ENCODE assay signal across 12 cellular contexts in genomic region chr10:79239930-79240713, GRCh38.
DNase-seq lines count a peak whose midpoint lies in the region; ATAC-seq and TF ChIP-seq lines count a peak whose summit lies in the region.
"Had no signal": no experiment of that assay in that cellular context is flagged by ENCODE, and none has a peak within 500 bp of the region (broad histone marks: within the 10 kb centered on the region; RNA-seq: fewer than 3 reads in every experiment).

No MANE protein-coding gene starts in this region.

- no peaks in the 10 kb centered on the region for H3K36me3 Mint-ChIP-seq in CD8-positive, alpha-beta memory T cell

- no peaks in the 10 kb centered on the region for H4K20me1 ChIP-seq in GM23248 (ENCODE audit: insufficient read depth)

- H3K4me2 ChIP-seq in parathyroid adenoma (ENCODE audit: low read length) (peak overlapping the region; percentile 74), GM23248 (ENCODE audit: unreplicated experiment) (no peak overlapping the region)

- H3K27me3 Mint-ChIP-seq in CD8-positive, alpha-beta memory T cell: peaks cover 0 to 3% of the 10 kb centered on the region in 2 donors

- CTCF ChIA-PET in CD8-positive, alpha-beta memory T cell (lab: Charles Lee): interaction anchor here (0.6 to 1.5 kb wide), 3 partner anchors 9 to 107 kb away, joined by 3 read pairs; no protein-coding TSS in a partner anchor

- POLR2A ChIA-PET in CD8-positive, alpha-beta memory T cell (lab: Charles Lee): no interaction called here

- H3K9me3 ChIP-seq in CD8-positive, alpha-beta memory T cell (ENCODE audit: low read length): no peaks in the 10 kb centered on the region
- H3K9me3 ChIP-seq in gastroesophageal sphincter (no peaks in the 10 kb centered on the region), parathyroid adenoma (ENCODE audit: control insufficient read depth, low read length) (no peaks in the 10 kb centered on the region), GM23248 (ENCODE audit: low read depth) (no peaks in the 10 kb centered on the region)
- H3K9me3 ChIP-seq: neutrophil had no signal

- H3K4me3 Mint-ChIP-seq in CD8-positive, alpha-beta memory T cell: peak overlapping the region in 4 of 7 donors; percentile 41 to 83 (median 58)

- H3K9me3 Mint-ChIP-seq in CD8-positive, alpha-beta memory T cell: no peaks in the 10 kb centered on the region

- no peaks in the 10 kb centered on the region for H3K9me2 ChIP-seq in GM23248 (ENCODE audit: insufficient read depth)

- no peak overlapping the region for H3K4me3 ChIP-seq in CD8-positive, alpha-beta memory T cell (ENCODE audit: low read length)
- H3K4me3 ChIP-seq in NB4 (ENCODE audit: low read depth, low read length) (no peak overlapping the region), gastroesophageal sphincter (no peak overlapping the region), parathyroid adenoma (ENCODE audit: low read depth, low read length) (peak overlapping the region; percentile 38), GM23248 (no peak overlapping the region)

- no peaks in the 10 kb centered on the region for H3K36me3 ChIP-seq in CD8-positive, alpha-beta memory T cell (ENCODE audit: insufficient read depth, low read length)
- H3K36me3 ChIP-seq in gastroesophageal sphincter (peaks cover 0 to 5% of the 10 kb centered on the region in 2 donors), parathyroid adenoma (ENCODE audit: control insufficient read depth, insufficient read depth, low read length) (no peaks in the 10 kb centered on the region), GM23248 (ENCODE audit: low read depth) (no peaks in the 10 kb centered on the region; the same call in 1 of the 2 replicates)
- H3K36me3 ChIP-seq: neutrophil had no signal

- peaks cover 23% of the 10 kb centered on the region for H3K4me1 ChIP-seq in CD8-positive, alpha-beta memory T cell (ENCODE audit: insufficient read depth, low read length)
- peaks cover 0 to 96% (median 64%) of the 10 kb centered on the region in 3 donors for H3K4me1 ChIP-seq in gastroesophageal sphincter
- peaks cover 53% of the 10 kb centered on the region for H3K4me1 ChIP-seq in parathyroid adenoma
- peaks cover 35% of the 10 kb centered on the region for H3K4me1 ChIP-seq in GM23248 (ENCODE audit: insufficient read depth)

- H3F3A ChIP-seq in GM23248 (ENCODE audit: insufficient read depth): peaks cover 49% of the 10 kb centered on the region

- peaks cover 28 to 32% (median 29%) of the 10 kb centered on the region in 3 donors for H3K4me1 Mint-ChIP-seq in CD8-positive, alpha-beta memory T cell

- in situ Hi-C loops in GM23248 (cut with MboI): no loop called here

- TF ChIP-seq CTCF in NB4 (IDR thresholded peaks at IDR 0.05; ENCODE audit: low read depth, low read length) (no peak), gastroesophageal sphincter (IDR thresholded peaks at IDR 0.05) (no peak), parathyroid adenoma (IDR thresholded peaks at IDR 0.05) (no peak)

- H3K9ac ChIP-seq in parathyroid adenoma (peak overlapping the region; percentile 21), GM23248 (no peak overlapping the region)

- H3K27ac Mint-ChIP-seq in CD8-positive, alpha-beta memory T cell: peak overlapping the region in 1 of 8 donors; percentile 75

- TF ChIP-seq POLR2A in NB4 (IDR thresholded peaks at IDR 0.05; ENCODE audit: extremely low read depth, insufficient read length) (no peak), gastroesophageal sphincter (IDR thresholded peaks at IDR 0.05) (no peak)

- DNase-seq in CD8-positive, alpha-beta memory T cell: no peak
- DNase-seq in NB4 (ENCODE audit: low read depth): peak; percentile 25
- no peak for DNase-seq in NCI-H2196 (lab: John Stamatoyannopoulos, UW; ENCODE audit: unreplicated experiment)
- DNase-seq in GM23248: no peak
- DNase-seq: activated T-cell treated with anti-CD3 and anti-CD28 coated beads for 4 hours; stimulated activated CD4-positive, alpha-beta T cell treated with anti-CD3 and anti-CD28 coated beads, Interleukin-4, amount 100 ng/mL, for 1 hour had no signal

- no peak for TF ChIP-seq EP300 in gastroesophageal sphincter (IDR thresholded peaks at IDR 0.05)

- WGBS in gastroesophageal sphincter (ENCODE audit: low coverage in 1 of 2), 2 donors: 64 to 78% methylated on average over 8 to 10 of the region's 32 CpGs
- 94 to 95% methylated on average over 28 to 32 of the region's 32 CpGs for WGBS in GM23248 (ENCODE audit: low coverage in 1 of 2, low lambda C conversion rate in 2 of 2, missing lambda C conversion rate in 2 of 2), 2 experiments

- no peak overlapping the region for H3K27ac ChIP-seq in CD8-positive, alpha-beta memory T cell (ENCODE audit: low read depth, low read length)
- peak overlapping the region in 3 of 4 donors; percentile 43 to 75 (median 75) for H3K27ac ChIP-seq in gastroesophageal sphincter
- H3K27ac ChIP-seq in parathyroid adenoma: peak overlapping the region; percentile 98
- no peak overlapping the region for H3K27ac ChIP-seq in GM23248
- H3K27ac ChIP-seq: foreskin keratinocyte had no signal

- H2AFZ ChIP-seq in parathyroid adenoma (peak overlapping the region; percentile 18), GM23248 (no peak overlapping the region)

- no peak for ATAC-seq in gastroesophageal sphincter
- ATAC-seq in HG03442 (IDR thresholded peaks at IDR 0.05; ENCODE audit: unreplicated experiment): no peak
- ATAC-seq in HG03521 (IDR thresholded peaks at IDR 0.05; ENCODE audit: unreplicated experiment): no peak

- H3K27me3 ChIP-seq in CD8-positive, alpha-beta memory T cell (ENCODE audit: insufficient read depth, low read length, poor library complexity, severe bottlenecking): no peaks in the 10 kb centered on the region
- H3K27me3 ChIP-seq in gastroesophageal sphincter: no peaks in the 10 kb centered on the region
- no peaks in the 10 kb centered on the region for H3K27me3 ChIP-seq in parathyroid adenoma (ENCODE audit: control insufficient read depth, insufficient read depth, low read length)
- no peaks in the 10 kb centered on the region for H3K27me3 ChIP-seq in GM23248 (replicated peaks; ENCODE audit: insufficient read depth)
- H3K27me3 ChIP-seq: foreskin keratinocyte, neutrophil had no signal

- peaks cover 16% of the 10 kb centered on the region for H3K79me2 ChIP-seq in parathyroid adenoma
- peaks cover 49% of the 10 kb centered on the region for H3K79me2 ChIP-seq in GM23248 (ENCODE audit: insufficient read depth)

Comparison
In these comparisons a context has a peak if more than half of its experiments do, and no peak if none do; other contexts are left out.
1. H3K27ac ChIP-seq: peak in gastroesophageal sphincter (3 of 4) and parathyroid adenoma (single experiment); none in CD8-positive, alpha-beta memory T cell (single experiment) and GM23248 (single experiment).